Comparison of ENCODE assay signal across 1 cellular context in genomic region chr21:35984654-35985366, GRCh38.
A peak's percentile ranks its signal among the peaks of the same experiment; 100 is the strongest.
TF ChIP-seq lines count a peak whose summit lies in the region.

No MANE protein-coding gene starts in this region.

TF ChIP-seq in HepG2, 621 proteins besides CTCF, POLR2A, EP300 and RAD21 (continued from another document and continues in another):
- TF ChIP-seq NCOA2 (CRISPR knock-in tag; IDR thresholded peaks at IDR 0.05) (peak; percentile 69; the same call in 1 of the 2 replicates), TOPORS (CRISPR knock-in tag; IDR thresholded peaks at IDR 0.05) (no peak), U2AF2 (IDR thresholded peaks at IDR 0.05; ENCODE audit: low read depth, low read length) (no peak), ZNF17 (CRISPR knock-in tag; IDR thresholded peaks at IDR 0.05) (no peak), ZNF710 (CRISPR knock-in tag; IDR thresholded peaks at IDR 0.05; ENCODE audit: borderline replicate concordance) (no peak), MED8 (CRISPR knock-in tag; IDR thresholded peaks at IDR 0.05; ENCODE audit: insufficient replicate concordance) (no peak), RBM39 (IDR thresholded peaks at IDR 0.05; ENCODE audit: low read depth, low read length, poor library complexity, severe bottlenecking) (no peak), RNF219 (CRISPR knock-in tag; IDR thresholded peaks at IDR 0.05) (no peak), FOXA3 (CRISPR knock-in tag; IDR thresholded peaks at IDR 0.05) (peak; percentile 74), ISL2 (CRISPR knock-in tag; IDR thresholded peaks at IDR 0.05) (peak; percentile 57), ZNF335 (CRISPR knock-in tag; IDR thresholded peaks at IDR 0.05) (no peak), SIX1 (CRISPR knock-in tag; IDR thresholded peaks at IDR 0.05; ENCODE audit: borderline replicate concordance) (peak; percentile 42; the same call in 1 of the 2 replicates), ZNF784 (CRISPR knock-in tag; IDR thresholded peaks at IDR 0.05; ENCODE audit: borderline replicate concordance) (no peak), ZNF44 (CRISPR knock-in tag; IDR thresholded peaks at IDR 0.05) (no peak), MXD1 (CRISPR knock-in tag; IDR thresholded peaks at IDR 0.05) (no peak), ZBTB40 (IDR thresholded peaks at IDR 0.05) (no peak), ZBTB40 (CRISPR knock-in tag; IDR thresholded peaks at IDR 0.05) (no peak; the same call in 1 of the 2 replicates), FOSL2 (CRISPR knock-in tag; IDR thresholded peaks at IDR 0.05) (no peak; the same call in 1 of the 2 replicates), MYPOP (CRISPR knock-in tag; IDR thresholded peaks at IDR 0.05) (no peak), ZBTB1 (CRISPR knock-in tag; IDR thresholded peaks at IDR 0.05; ENCODE audit: borderline replicate concordance) (no peak), U2AF1 (optimal IDR thresholded peaks at IDR 0.05; ENCODE audit: low read depth, low read length) (no peak), SALL1 (CRISPR knock-in tag; IDR thresholded peaks at IDR 0.05) (peak; percentile 77), MAFG (CRISPR knock-in tag; IDR thresholded peaks at IDR 0.05) (no peak), HHEX (CRISPR knock-in tag; IDR thresholded peaks at IDR 0.05) (0 out of 2 replicates have a peak, but pooled peaks have one; percentile 7), ZNF816 (CRISPR knock-in tag; IDR thresholded peaks at IDR 0.05; ENCODE audit: borderline replicate concordance) (no peak), TEAD2 (CRISPR knock-in tag; IDR thresholded peaks at IDR 0.05) (no peak), EHMT2 (IDR thresholded peaks at IDR 0.05; ENCODE audit: borderline replicate concordance, low read depth, low read length) (0 out of 2 replicates have a peak, but pooled peaks have one; percentile 43), E2F2 (CRISPR knock-in tag; IDR thresholded peaks at IDR 0.05; ENCODE audit: borderline replicate concordance) (no peak), KLF16 (CRISPR knock-in tag; IDR thresholded peaks at IDR 0.05) (no peak), NCOA5 (CRISPR knock-in tag; IDR thresholded peaks at IDR 0.05) (no peak), ZNF224 (CRISPR knock-in tag; IDR thresholded peaks at IDR 0.05) (no peak), AGO1 (IDR thresholded peaks at IDR 0.05; ENCODE audit: low read depth, low read length, poor library complexity, severe bottlenecking) (no peak), CHD2 (IDR thresholded peaks at IDR 0.05; ENCODE audit: low read depth, low read length) (no peak), ZBTB34 (CRISPR knock-in tag; IDR thresholded peaks at IDR 0.05) (no peak), ZNF713 (CRISPR knock-in tag; IDR thresholded peaks at IDR 0.05) (no peak), FOXP1 (IDR thresholded peaks at IDR 0.05) (no peak), FOXP1 (CRISPR knock-in tag; IDR thresholded peaks at IDR 0.05) (no peak), BHLHE40 (IDR thresholded peaks at IDR 0.05; ENCODE audit: low read length) (peak; percentile 90), NR1H2 (CRISPR knock-in tag; IDR thresholded peaks at IDR 0.05; ENCODE audit: borderline replicate concordance, low read depth) (no peak), CCDC6 (CRISPR knock-in tag; IDR thresholded peaks at IDR 0.05) (no peak), ZSCAN30 (CRISPR knock-in tag; IDR thresholded peaks at IDR 0.05) (no peak), FOXO4 (CRISPR knock-in tag; conservative IDR thresholded peaks at IDR 0.05) (no peak), AGO2 (optimal IDR thresholded peaks at IDR 0.05; ENCODE audit: low read depth, low read length) (no peak), MTF1 (CRISPR knock-in tag; IDR thresholded peaks at IDR 0.05) (no peak), ZSCAN25 (CRISPR knock-in tag; IDR thresholded peaks at IDR 0.05) (no peak), ZNF580 (CRISPR knock-in tag; IDR thresholded peaks at IDR 0.05; ENCODE audit: borderline replicate concordance, low read depth) (no peak), ONECUT2 (CRISPR knock-in tag; IDR thresholded peaks at IDR 0.05) (no peak), ZNF33B (CRISPR knock-in tag; IDR thresholded peaks at IDR 0.05) (no peak), ZNF569 (CRISPR knock-in tag; IDR thresholded peaks at IDR 0.05; ENCODE audit: borderline replicate concordance) (no peak)
